Comparison of ENCODE assay signal across 20 cellular contexts in genomic region chr5:163410505-163410904, GRCh38. TPM values are rescaled to one million over a fixed set of nuclear protein-coding genes. Genes with fewer than 3 reads are reported as not detected.
DNase-seq lines count a peak whose midpoint lies in the region; ATAC-seq and TF ChIP-seq lines count a peak whose summit lies in the region.
"Had no signal": no experiment of that assay in that cellular context is flagged by ENCODE, and none has a peak within 500 bp of the region (broad histone marks: within the 10 kb centered on the region; RNA-seq: fewer than 3 reads in every experiment).

No MANE protein-coding gene starts in this region.

- peaks cover 30% of the 10 kb centered on the region for H3K4me1 ChIP-seq in PC-9 (replicated peaks; ENCODE audit: insufficient read depth)

- H3K27ac Mint-ChIP-seq in Calu3 (ENCODE audit: unreplicated experiment): peak overlapping the region; percentile 3
- H3K27ac Mint-ChIP-seq in glutamatergic neuron (ENCODE audit: unreplicated experiment): no peak overlapping the region
- H3K27ac Mint-ChIP-seq: CD14-positive monocyte had no signal

- H3K9me2 ChIP-seq in PC-9 (ENCODE audit: insufficient read depth): no peaks in the 10 kb centered on the region

- BruUV-seq in Calu3 (replicated peaks; lab: Mats Ljungman, UMichigan) (no TSS peak), PC-9 (replicated peaks; lab: Mats Ljungman, UMichigan) (no TSS peak)

- DNase-seq in Calu3 (no peak), PC-9 (no peak), NK-92 (lab: John Stamatoyannopoulos, UW; ENCODE audit: unreplicated experiment) (no peak), glutamatergic neuron (no peak), GM10248 (ENCODE audit: extremely low spot score) (no peak)
- DNase-seq: 8988T, DND-41, GOT3, NCI-H1105 treated with DMSO at 0.1 percent for 48 hours, NCI-H1694, NCI-H2107, NCI-H510A, NCI-H774, RPMI8226, SHP77 treated with DMSO at 0.1 percent for 48 hours, T-helper 1 cell had no signal

- CTCF ChIA-PET in Calu3 (lab: Charles Lee) (interaction anchor here (0.7 kb wide), 1 partner anchor 1595 kb away, joined by 3 read pairs; no protein-coding TSS in a partner anchor), PC-9 (lab: Charles Lee) (interaction anchor here (1.0 to 1.2 kb wide), 2 partner anchors 27 to 50 kb away, joined by 3 read pairs; partner anchors contain the start of genes CCNG1, HMMR and NUDCD2), GM10248 (lab: Yijun Ruan, JAX) (interaction anchor here (3.0 to 4.8 kb wide), 3 partner anchors 9 to 62 kb away, joined by 9 to 32 read pairs (median 23); no protein-coding TSS in a partner anchor)

- H3K36me3 Mint-ChIP-seq in Calu3 (ENCODE audit: insufficient read depth, unreplicated experiment) (peaks cover 13% of the 10 kb centered on the region), glutamatergic neuron (ENCODE audit: unreplicated experiment) (no peaks in the 10 kb centered on the region)
- H3K36me3 Mint-ChIP-seq: CD14-positive monocyte had no signal

- no peak overlapping the region for H3K4me3 Mint-ChIP-seq in Calu3 (ENCODE audit: low read depth, unreplicated experiment)
- H3K4me3 Mint-ChIP-seq in glutamatergic neuron (ENCODE audit: unreplicated experiment): no peak overlapping the region
- H3K4me3 Mint-ChIP-seq: CD14-positive monocyte had no signal

- TF ChIP-seq CTCF in Calu3 (IDR thresholded peaks at IDR 0.05; ENCODE audit: unreplicated experiment) (no peak), PC-9 (conservative IDR thresholded peaks at IDR 0.05) (no peak), glutamatergic neuron (IDR thresholded peaks at IDR 0.05; ENCODE audit: partially characterized antibody, unreplicated experiment) (no peak), GM10248 (IDR thresholded peaks at IDR 0.05; ENCODE audit: control extremely low read depth, extremely low read depth, low read depth, missing control alignments) (no peak)

- no peaks in the 10 kb centered on the region for H3K9me3 ChIP-seq in PC-9 (ENCODE audit: insufficient read depth, low read depth)

- no peak overlapping the region for H3K4me2 ChIP-seq in PC-9

- ATAC-seq in GM19395 (IDR thresholded peaks at IDR 0.05; ENCODE audit: unreplicated experiment) (peak; percentile 38), HG02885 (IDR thresholded peaks at IDR 0.05; ENCODE audit: poor library complexity, unreplicated experiment) (peak; percentile 35), HG03571 (IDR thresholded peaks at IDR 0.05; ENCODE audit: unreplicated experiment) (no peak)

- POLR2A ChIA-PET in PC-9 (lab: Charles Lee; ENCODE audit: unreplicated experiment) (interaction anchor here (0.6 kb wide), 1 partner anchor 49 kb away, joined by 3 read pairs; the partner anchor contains the start of gene NUDCD2), GM10248 (lab: Yijun Ruan, JAX) (no interaction called here)

- H4K20me1 ChIP-seq in PC-9 (ENCODE audit: insufficient read depth): no peaks in the 10 kb centered on the region

- no peaks in the 10 kb centered on the region for H3K79me2 ChIP-seq in PC-9 (ENCODE audit: low read depth)

- H3K36me3 ChIP-seq in PC-9 (ENCODE audit: low read depth): no peaks in the 10 kb centered on the region

- intact Hi-C loops in Calu3 (cut with micrococcal nuclease; ENCODE audit: unreplicated experiment): no loop called here
- intact Hi-C loops in PC-9 (cut with micrococcal nuclease; ENCODE audit: unreplicated experiment): no loop called here

- H3K27ac ChIP-seq in PC-9: 0 out of 2 replicates have a peak overlapping the region, but pooled peaks have one; percentile 65

- H2AFZ ChIP-seq in PC-9: no peak overlapping the region

- H3K4me1 Mint-ChIP-seq in Calu3 (ENCODE audit: low read depth, unreplicated experiment) (peaks cover 45% of the 10 kb centered on the region), glutamatergic neuron (ENCODE audit: low read depth, unreplicated experiment) (peaks cover 3% of the 10 kb centered on the region)

- peaks cover 7% of the 10 kb centered on the region; the same call in 1 of the 2 replicates for H3K27me3 ChIP-seq in PC-9 (ENCODE audit: insufficient read depth, low read depth)

- no peak overlapping the region for H3K4me3 ChIP-seq in PC-9

- H3K9me3 Mint-ChIP-seq in Calu3 (ENCODE audit: low read depth, unreplicated experiment): peaks cover 2% of the 10 kb centered on the region
- H3K9me3 Mint-ChIP-seq in glutamatergic neuron (ENCODE audit: unreplicated experiment): peaks cover 3% of the 10 kb centered on the region

- no peaks in the 10 kb centered on the region for H3K27me3 Mint-ChIP-seq in Calu3 (ENCODE audit: unreplicated experiment)
- H3K27me3 Mint-ChIP-seq in glutamatergic neuron (ENCODE audit: unreplicated experiment): peaks cover 2% of the 10 kb centered on the region

- peaks cover 3% of the 10 kb centered on the region; the same call in 1 of the 2 replicates for H3F3A ChIP-seq in PC-9 (ENCODE audit: insufficient read depth, low read depth)

RNA-seq across cellular contexts. Expression of gene CCNG1, which starts 26.9 kb away (rescaled TPM):
- 105 and 109 TPM in 2 replicates for total RNA-seq in Calu3 (2022)
- total RNA-seq in PC-9 (2021): 112 and 170 TPM in 2 replicates
- total RNA-seq in glutamatergic neuron (ENCODE audit: unreplicated experiment): 149 TPM

RNA-seq across cellular contexts. Expression of gene NUDCD2, which starts 49.4 kb away (rescaled TPM):
- total RNA-seq in Calu3 (2022) (36.5 and 44.9 TPM in 2 replicates), PC-9 (2021) (68.6 and 71.6 TPM in 2 replicates), glutamatergic neuron (ENCODE audit: unreplicated experiment) (19.2 TPM)

RNA-seq across cellular contexts. Expression of gene HMMR, which starts 49.9 kb away (rescaled TPM):
- total RNA-seq in Calu3 (2022): 52.7 and 54.3 TPM in 2 replicates
- total RNA-seq in PC-9 (2021): 83.9 and 94.5 TPM in 2 replicates
- 7.4 TPM for total RNA-seq in glutamatergic neuron (ENCODE audit: unreplicated experiment)
